Comparison of ENCODE assay signal across 17 cellular contexts in the genomic region with DNA sequence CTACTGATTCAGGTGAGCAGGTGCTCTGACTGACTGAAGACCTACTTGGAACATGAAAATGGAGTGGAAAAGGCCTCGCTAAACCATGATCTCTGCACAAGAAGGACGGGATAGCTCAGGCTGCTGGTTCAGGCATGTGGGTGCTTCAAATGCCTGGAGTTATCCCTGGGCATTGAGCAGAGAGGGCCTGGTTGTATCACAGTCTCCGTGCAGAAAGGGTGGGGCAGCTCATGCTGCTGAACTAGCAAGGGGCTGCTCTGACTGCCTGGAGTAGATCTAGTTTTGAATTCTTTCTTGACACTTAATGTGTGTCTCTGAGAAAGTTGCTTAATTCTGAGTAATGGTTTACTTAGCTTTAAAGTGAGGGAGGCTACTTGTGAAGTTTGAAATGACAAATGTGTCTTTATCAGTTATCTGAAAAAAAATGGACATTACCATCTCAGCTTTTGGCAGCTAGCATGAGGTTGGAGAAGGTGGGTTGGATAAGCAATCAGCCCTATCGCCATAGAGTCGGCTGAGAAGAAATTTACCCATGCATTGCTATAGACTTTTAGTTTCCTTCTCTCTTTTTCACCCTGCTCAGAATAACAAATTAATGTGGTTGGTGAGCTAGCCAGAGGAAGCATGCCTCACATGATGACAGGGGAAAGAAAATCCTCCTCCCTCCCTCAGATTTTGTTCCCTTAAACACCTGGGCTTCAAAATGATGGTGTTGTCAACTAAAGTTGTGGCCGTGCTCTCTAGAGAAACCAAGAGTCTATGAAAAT.
DNase-seq lines count a peak whose midpoint lies in the region; ATAC-seq and TF ChIP-seq lines count a peak whose summit lies in the region.
"Had no signal": no experiment of that assay in that cellular context is flagged by ENCODE, and none has a peak within 500 bp of the region (broad histone marks: within the 10 kb centered on the region; RNA-seq: fewer than 3 reads in every experiment).

No MANE protein-coding gene starts in this region.

- H3K36me3 Mint-ChIP-seq in GM23338 (ENCODE audit: low read depth) = no peaks in the 10 kb centered on the region
- no peaks in the 10 kb centered on the region for H3K36me3 Mint-ChIP-seq in activated T-helper 1 cell treated with anti-CD3 and anti-CD28 coated beads, Interleukin-12 subunit alpha, Interleukin-12 subunit beta, Interleukin-2, Interleukin-4 antibody, amounts not matched to agents 30 ng/mL and 10 ng/mL and 1 ng/mL, durations not matched to agents 14 hours and 24 hours and 36 hours (ENCODE audit: low read depth)
- H3K36me3 Mint-ChIP-seq: CD8-positive, alpha-beta memory T cell had no signal

- H3K79me2 ChIP-seq in GM23338 (replicated peaks; ENCODE audit: insufficient read depth) (no peaks in the 10 kb centered on the region), Karpas-422 (ENCODE audit: low read length) (no peaks in the 10 kb centered on the region)

- no peak overlapping the region for H3K18ac ChIP-seq in mesenchymal stem cell (ENCODE audit: low read depth in 1 of 2, low read length in 2 of 2)

- H3K9ac ChIP-seq in mesenchymal stem cell (ENCODE audit: low read length) (no peak overlapping the region), Karpas-422 (ENCODE audit: low read length) (no peak overlapping the region)
- H3K9ac ChIP-seq: BLaER1 treated with 17β-estradiol and CSF1 and Interleukin-3, amounts not matched to agents 10 nM and 100 nM; GM23248 had no signal

- H3K9me3 Mint-ChIP-seq in GM23338 = no peaks in the 10 kb centered on the region
- H3K9me3 Mint-ChIP-seq in activated T-helper 1 cell treated with anti-CD3 and anti-CD28 coated beads, Interleukin-12 subunit alpha, Interleukin-12 subunit beta, Interleukin-2, Interleukin-4 antibody, amounts not matched to agents 30 ng/mL and 10 ng/mL and 1 ng/mL, durations not matched to agents 14 hours and 24 hours and 36 hours = no peaks in the 10 kb centered on the region

- H2BK5ac ChIP-seq in mesenchymal stem cell (ENCODE audit: low read depth, low read length, poor library complexity, severe bottlenecking) = no peak overlapping the region

- no peak overlapping the region for H2AK5ac ChIP-seq in mesenchymal stem cell (ENCODE audit: low read length, severe bottlenecking)

- H3K9me2 ChIP-seq in GM23338 (ENCODE audit: insufficient read depth) (peaks cover 4% of the 10 kb centered on the region; the same call in 1 of the 2 replicates), Karpas-422 (replicated peaks; ENCODE audit: insufficient read depth, low read length) (no peaks in the 10 kb centered on the region)

- intact Hi-C loops in tibial artery (cut with DNase I; ENCODE audit: low total_unique reads) = no loop called here
- intact Hi-C loops in activated T-helper 1 cell treated with anti-CD3 and anti-CD28 coated beads, Interleukin-12 subunit alpha, Interleukin-12 subunit beta, Interleukin-2, Interleukin-4 antibody, amounts not matched to agents 30 ng/mL and 10 ng/mL and 1 ng/mL, durations not matched to agents 14 hours and 24 hours and 36 hours (cut with micrococcal nuclease) = no loop called here

- H2AFZ ChIP-seq in GM23338 = peak overlapping the region; percentile 57; the same call in 1 of the 2 replicates
- H2AFZ ChIP-seq in mesenchymal stem cell (ENCODE audit: low read depth, low read length) = no peak overlapping the region
- H2AFZ ChIP-seq in Karpas-422 (ENCODE audit: low read length) = no peak overlapping the region
- H2AFZ ChIP-seq: GM23248 had no signal

- no peaks in the 10 kb centered on the region for H3K79me1 ChIP-seq in mesenchymal stem cell (replicated peaks; ENCODE audit: low read length, poor library complexity, severe bottlenecking)

- H3K36me3 ChIP-seq in GM23338 (ENCODE audit: insufficient read depth) = no peaks in the 10 kb centered on the region
- H3K36me3 ChIP-seq in mesenchymal stem cell (ENCODE audit: control insufficient read depth in 1 of 2, insufficient read depth in 2 of 2, low read depth in 1 of 2, low read length in 2 of 2) = no peaks in the 10 kb centered on the region
- H3K36me3 ChIP-seq in tibial artery = no peaks in the 10 kb centered on the region
- H3K36me3 ChIP-seq in Karpas-422 (ENCODE audit: insufficient read depth, low read length) = no peaks in the 10 kb centered on the region
- H3K36me3 ChIP-seq: BLaER1 treated with 17β-estradiol and CSF1 and Interleukin-3, amounts not matched to agents 10 nM and 100 nM had no signal

- H3K9me3 ChIP-seq in mesenchymal stem cell (ENCODE audit: control insufficient read depth, low read length) = no peaks in the 10 kb centered on the region
- no peaks in the 10 kb centered on the region for H3K9me3 ChIP-seq in tibial artery
- H3K9me3 ChIP-seq in Karpas-422 (ENCODE audit: low read length) = no peaks in the 10 kb centered on the region
- H3K9me3 ChIP-seq: A549; BLaER1 treated with 17β-estradiol and CSF1 and Interleukin-3, amounts not matched to agents 10 nM and 100 nM had no signal

- H3K27me3 ChIP-seq in GM23338 (ENCODE audit: insufficient read depth) (no peaks in the 10 kb centered on the region), mesenchymal stem cell (ENCODE audit: control insufficient read depth in 1 of 2, insufficient read depth in 1 of 2, low read length in 2 of 2) (no peaks in the 10 kb centered on the region), tibial artery (no peaks in the 10 kb centered on the region), Karpas-422 (ENCODE audit: low read length) (no peaks in the 10 kb centered on the region)
- H3K27me3 ChIP-seq: BLaER1 treated with 17β-estradiol and CSF1 and Interleukin-3, amounts not matched to agents 10 nM and 100 nM had no signal

- H3K4me3 ChIP-seq in GM23338 = no peak overlapping the region
- no peak overlapping the region for H3K4me3 ChIP-seq in mesenchymal stem cell (ENCODE audit: insufficient read depth in 1 of 2, low read depth in 1 of 2, low read length in 2 of 2)
- no peak overlapping the region for H3K4me3 ChIP-seq in tibial artery
- H3K4me3 ChIP-seq in Karpas-422 (ENCODE audit: low read length) = no peak overlapping the region
- H3K4me3 ChIP-seq: A549; BLaER1 treated with 17β-estradiol and CSF1 and Interleukin-3, amounts not matched to agents 10 nM and 100 nM; GM23248 had no signal

- no peak overlapping the region for H3K14ac ChIP-seq in mesenchymal stem cell (ENCODE audit: low read length in 2 of 2)

- H2BK12ac ChIP-seq in mesenchymal stem cell (ENCODE audit: low read length in 2 of 2) = no peak overlapping the region

- no peak overlapping the region for H3K23ac ChIP-seq in mesenchymal stem cell (ENCODE audit: low read length in 2 of 2)

- no peak overlapping the region for H2BK15ac ChIP-seq in mesenchymal stem cell (ENCODE audit: low read depth, poor library complexity, severe bottlenecking)

- H3K4me1 Mint-ChIP-seq in GM23338 = no peaks in the 10 kb centered on the region; the same call in 2 of the 3 replicates
- H3K4me1 Mint-ChIP-seq in activated T-helper 1 cell treated with anti-CD3 and anti-CD28 coated beads, Interleukin-12 subunit alpha, Interleukin-12 subunit beta, Interleukin-2, Interleukin-4 antibody, amounts not matched to agents 30 ng/mL and 10 ng/mL and 1 ng/mL, durations not matched to agents 14 hours and 24 hours and 36 hours (ENCODE audit: low read depth) = no peaks in the 10 kb centered on the region
- H3K4me1 Mint-ChIP-seq: CD8-positive, alpha-beta memory T cell had no signal

- H2BK120ac ChIP-seq in mesenchymal stem cell (ENCODE audit: low read depth, low read length) = no peak overlapping the region

- no peak overlapping the region for H3K27ac Mint-ChIP-seq in GM23338
- no peak overlapping the region for H3K27ac Mint-ChIP-seq in activated T-helper 1 cell treated with anti-CD3 and anti-CD28 coated beads, Interleukin-12 subunit alpha, Interleukin-12 subunit beta, Interleukin-2, Interleukin-4 antibody, amounts not matched to agents 30 ng/mL and 10 ng/mL and 1 ng/mL, durations not matched to agents 14 hours and 24 hours and 36 hours
- H3K27ac Mint-ChIP-seq: CD8-positive, alpha-beta memory T cell had no signal

- no peak overlapping the region for H3K4me3 Mint-ChIP-seq in GM23338
- no peak overlapping the region for H3K4me3 Mint-ChIP-seq in activated T-helper 1 cell treated with anti-CD3 and anti-CD28 coated beads, Interleukin-12 subunit alpha, Interleukin-12 subunit beta, Interleukin-2, Interleukin-4 antibody, amounts not matched to agents 30 ng/mL and 10 ng/mL and 1 ng/mL, durations not matched to agents 14 hours and 24 hours and 36 hours
- H3K4me3 Mint-ChIP-seq: CD8-positive, alpha-beta memory T cell had no signal

- H4K20me1 ChIP-seq in GM23338 (replicated peaks; ENCODE audit: insufficient read depth) (no peaks in the 10 kb centered on the region), Karpas-422 (ENCODE audit: insufficient read depth, low read depth, low read length) (no peaks in the 10 kb centered on the region)
- H4K20me1 ChIP-seq: BLaER1 treated with 17β-estradiol and CSF1 and Interleukin-3, amounts not matched to agents 10 nM and 100 nM had no signal

- ATAC-seq in GM18511 (IDR thresholded peaks at IDR 0.05; ENCODE audit: unreplicated experiment) (peak; percentile 13), GM23338 (no peak)

- WGBS in mesenchymal stem cell = 86% methylated on average over 5 of the region's 6 CpGs

- H3K4me1 ChIP-seq in GM23338 (ENCODE audit: insufficient read depth) = no peaks in the 10 kb centered on the region
- no peaks in the 10 kb centered on the region for H3K4me1 ChIP-seq in mesenchymal stem cell (ENCODE audit: control insufficient read depth, insufficient read depth, low read depth, low read length)
- H3K4me1 ChIP-seq in tibial artery = no peaks in the 10 kb centered on the region
- H3K4me1 ChIP-seq in Karpas-422 (ENCODE audit: low read length) = no peaks in the 10 kb centered on the region
- H3K4me1 ChIP-seq: A549 had no signal

- DNase-seq in GM23338 (ENCODE audit: low spot score) (no peak), NCI-H226 (peak; percentile 50), mesenchymal stem cell (no peak), iPS-NIHi11 (ENCODE audit: low spot score) (no peak), tibial artery (no peak), Karpas-422 (no peak)
- DNase-seq in activated T-helper 1 cell treated with anti-CD3 and anti-CD28 coated beads, Interleukin-12 subunit alpha, Interleukin-12 subunit beta, Interleukin-2, Interleukin-4 antibody, amounts not matched to agents 30 ng/mL and 10 ng/mL and 1 ng/mL, durations not matched to agents 14 hours and 24 hours and 36 hours (ENCODE audit: low spot score) = no peak
- DNase-seq: CD8-positive, alpha-beta memory T cell; DMS79; NCI-H2107; NCI-H345; NCI-H526 treated with DMSO at 0.1 percent for 48 hours; SIG-M5 had no signal

- no peak overlapping the region for H3K27ac ChIP-seq in GM23338 (ENCODE audit: low read depth)
- no peak overlapping the region for H3K27ac ChIP-seq in mesenchymal stem cell (ENCODE audit: low read length, poor library complexity, severe bottlenecking)
- no peak overlapping the region for H3K27ac ChIP-seq in tibial artery
- H3K27ac ChIP-seq in Karpas-422 (ENCODE audit: low read length) = no peak overlapping the region
- H3K27ac ChIP-seq: A549; BLaER1 treated with 17β-estradiol and CSF1 and Interleukin-3, amounts not matched to agents 10 nM and 100 nM; GM23248 had no signal

- H4K8ac ChIP-seq in mesenchymal stem cell (ENCODE audit: low read length) = no peak overlapping the region

- TF ChIP-seq CTCF in GM23338 (conservative IDR thresholded peaks at IDR 0.05; ENCODE audit: low read depth in 2 of 2) (no peak), tibial artery (IDR thresholded peaks at IDR 0.05) (no peak)

- no peak overlapping the region for H3K4ac ChIP-seq in mesenchymal stem cell (ENCODE audit: low read depth in 1 of 2, low read length in 2 of 2)

- H3F3A ChIP-seq in GM23338 (replicated peaks; ENCODE audit: low read depth) = no peaks in the 10 kb centered on the region

- H4K91ac ChIP-seq in mesenchymal stem cell (ENCODE audit: low read length) = peak overlapping the region; percentile 21

- peaks cover 2% of the 10 kb centered on the region for H3K27me3 Mint-ChIP-seq in GM23338 (ENCODE audit: insufficient read depth, low read depth, poor library complexity)
- no peaks in the 10 kb centered on the region for H3K27me3 Mint-ChIP-seq in activated T-helper 1 cell treated with anti-CD3 and anti-CD28 coated beads, Interleukin-12 subunit alpha, Interleukin-12 subunit beta, Interleukin-2, Interleukin-4 antibody, amounts not matched to agents 30 ng/mL and 10 ng/mL and 1 ng/mL, durations not matched to agents 14 hours and 24 hours and 36 hours (ENCODE audit: insufficient read depth)
- H3K27me3 Mint-ChIP-seq: CD8-positive, alpha-beta memory T cell had no signal

- H3K4me2 ChIP-seq in GM23338 (no peak overlapping the region), mesenchymal stem cell (ENCODE audit: low read length, poor library complexity, severe bottlenecking) (no peak overlapping the region), Karpas-422 (ENCODE audit: low read depth, low read length, poor library complexity, severe bottlenecking) (no peak overlapping the region)
- H3K4me2 ChIP-seq: A549 had no signal
